In the genomic region with DNA sequence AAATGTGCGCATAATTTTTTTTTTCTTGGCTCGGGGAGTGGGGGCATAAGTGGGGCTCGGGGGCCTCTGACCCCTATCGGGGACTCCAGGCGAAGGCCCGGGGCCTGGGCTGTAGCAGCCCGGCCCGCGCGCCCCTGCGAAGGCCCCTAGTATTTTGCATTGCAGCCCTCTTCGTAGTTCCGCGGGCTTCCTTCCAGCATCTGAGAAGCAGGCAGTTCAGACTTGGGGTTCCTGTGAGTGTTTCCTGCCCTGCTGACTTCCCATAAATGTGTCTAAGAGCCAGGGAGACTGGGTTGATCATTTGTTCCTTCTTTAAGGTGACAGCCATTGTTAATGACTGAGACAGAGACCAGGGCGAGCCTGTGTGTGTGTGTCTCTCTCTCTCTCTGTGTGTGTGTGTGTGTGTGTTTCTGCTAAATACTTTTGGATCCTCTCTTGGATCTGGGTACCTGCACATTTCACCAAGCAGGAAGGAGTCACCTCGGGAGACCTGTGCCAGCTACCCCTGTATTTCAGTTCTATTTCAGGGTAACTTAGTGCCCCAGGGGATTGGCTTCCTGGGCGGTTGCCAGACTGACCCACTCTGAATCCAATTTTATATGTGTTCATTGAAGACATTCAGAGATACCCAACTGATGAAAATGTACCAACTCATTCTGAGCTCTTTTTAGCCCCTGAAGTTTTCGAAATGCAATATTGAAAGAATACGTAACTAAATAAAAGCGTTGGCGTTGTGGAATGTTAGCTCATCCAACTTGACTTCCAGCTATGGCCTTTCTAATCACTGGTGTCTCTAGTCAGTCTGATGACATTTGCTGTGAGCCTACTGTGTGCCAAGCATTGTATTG, we compare ENCODE assay signal across 8 cellular contexts. TPM values are rescaled to one million over a fixed set of nuclear protein-coding genes. Genes with fewer than 3 reads are reported as not detected.
DNase-seq lines count a peak whose midpoint lies in the region; ATAC-seq and TF ChIP-seq lines count a peak whose summit lies in the region.

No MANE protein-coding gene starts in this region.

- peak overlapping the region; percentile 91 for H3K4me3 ChIP-seq in left ventricle myocardium inferior

- H3K4me1 ChIP-seq in left ventricle myocardium inferior, result peaks cover 51% of the 10 kb centered on the region

- WGBS in adipose tissue, 3 donors, result 10 to 17% (median 12%) methylated on average over 21 of the region's 21 CpGs

- intact Hi-C loops in left ventricle myocardium inferior (cut with micrococcal nuclease), result no loop called here

- H3K9me3 ChIP-seq in left ventricle myocardium inferior (replicated peaks), result peaks cover 27% of the 10 kb centered on the region

- TF ChIP-seq CTCF in left ventricle myocardium inferior (IDR thresholded peaks at IDR 0.05; ENCODE audit: borderline replicate concordance), result no peak

- H3K27me3 ChIP-seq in left ventricle myocardium inferior (ENCODE audit: low read depth), result no peaks in the 10 kb centered on the region

- no peaks in the 10 kb centered on the region for H3K36me3 ChIP-seq in left ventricle myocardium inferior

- DNase-seq in C1 segment of cervical spinal cord (lab: John Stamatoyannopoulos, UW) (peak in 9 of 14 donors; percentile 12 to 57 (median 49)), RPMI8226 (peak; percentile 16), left ventricle myocardium inferior (peak; percentile 43), pons (ENCODE audit: low spot score) (peak; percentile 58), NCI-H510A (lab: John Stamatoyannopoulos, UW) (no peak)

- ATAC-seq in GM18873 (IDR thresholded peaks at IDR 0.05; ENCODE audit: low FRiP score, unreplicated experiment) (peak; percentile 42), HG03064 (IDR thresholded peaks at IDR 0.05; ENCODE audit: low read depth, unreplicated experiment) (peak; percentile 51)

- peak overlapping the region; percentile 83 for H3K27ac ChIP-seq in adipose tissue (ENCODE audit: low read depth, low read length)
- H3K27ac ChIP-seq in left ventricle myocardium inferior (replicated peaks), result peak overlapping the region; percentile 97

RNA-seq across cellular contexts. Expression of a gene that starts 0.8 kb away (rescaled TPM):
- polyA plus RNA-seq in adipose tissue, result 10 to 100 TPM in 2 of 3 donors, 1 to 10 TPM in 1; 4.7 to 39.4 (median 23.3) TPM
- total RNA-seq in left ventricle myocardium inferior, result 146 TPM
